In genomic region chr11:70402685-70403084, GRCh38 we compare ENCODE assay signal across 25 cellular contexts. TPM values are rescaled to one million over a fixed set of nuclear protein-coding genes. Genes with fewer than 3 reads are reported as not detected.
DNase-seq lines count a peak whose midpoint lies in the region; ATAC-seq and TF ChIP-seq lines count a peak whose summit lies in the region.
"Had no signal": no experiment of that assay in that cellular context is flagged by ENCODE, and none has a peak within 500 bp of the region (broad histone marks: within the 10 kb centered on the region; RNA-seq: fewer than 3 reads in every experiment).

No MANE protein-coding gene starts in this region.

- H3K27me3 ChIP-seq in GM23338 (ENCODE audit: insufficient read depth): no peaks in the 10 kb centered on the region
- H3K27me3 ChIP-seq in mammary epithelial cell (ENCODE audit: insufficient read depth, low read length): no peaks in the 10 kb centered on the region
- H3K27me3 ChIP-seq: sigmoid colon, upper lobe of right lung had no signal

- no peak for TF ChIP-seq CTCF in GM23338 (conservative IDR thresholded peaks at IDR 0.05; ENCODE audit: low read depth in 2 of 2)
- no peak for TF ChIP-seq CTCF in mammary epithelial cell (conservative IDR thresholded peaks at IDR 0.05 in 1 of 2, IDR thresholded peaks at IDR 0.05 in 1 of 2; ENCODE audit: extremely low read depth in 1 of 2, insufficient read depth in 1 of 2, low read depth in 1 of 2, low read length in 2 of 2)
- TF ChIP-seq CTCF in omental fat pad (IDR thresholded peaks at IDR 0.05): no peak

- H4K20me1 ChIP-seq in GM23338 (replicated peaks; ENCODE audit: insufficient read depth) (peaks cover 44% of the 10 kb centered on the region), mammary epithelial cell (ENCODE audit: insufficient read depth, low read length) (peaks cover 10% of the 10 kb centered on the region)

- CTCF ChIA-PET in mammary epithelial cell (lab: Charles Lee; ENCODE audit: low non-redundant PET): no interaction called here

- peaks cover 90% of the 10 kb centered on the region for H3K79me2 ChIP-seq in GM23338 (replicated peaks; ENCODE audit: insufficient read depth)
- H3K79me2 ChIP-seq in mammary epithelial cell (ENCODE audit: insufficient read depth, low read length): peaks cover 96% of the 10 kb centered on the region

- BruUV-seq in mammary epithelial cell (replicated peaks; lab: Mats Ljungman, UMichigan): no TSS peak

- 100% methylated on average over 1 of the region's 1 CpG for WGBS in mammary epithelial cell (ENCODE audit: low coverage, missing lambda C conversion rate)

- H3K4me1 Mint-ChIP-seq in GM23338: peaks cover 19% of the 10 kb centered on the region

- H3K4me3 Mint-ChIP-seq in GM23338: no peak overlapping the region
- H3K4me3 Mint-ChIP-seq: immature natural killer cell had no signal

- H3K9me2 ChIP-seq in GM23338 (ENCODE audit: insufficient read depth): no peaks in the 10 kb centered on the region

- H3K4me1 ChIP-seq in GM23338 (ENCODE audit: insufficient read depth): peaks cover 22% of the 10 kb centered on the region
- H3K4me1 ChIP-seq in mammary epithelial cell (ENCODE audit: insufficient read depth, low read length): peaks cover 17% of the 10 kb centered on the region

- H3K4me3 ChIP-seq in GM23338 (no peak overlapping the region), mammary epithelial cell (replicated peaks in 1 of 3; ENCODE audit: insufficient read depth in 1 of 3, low read depth in 2 of 3, low read length in 3 of 3) (no peak overlapping the region)
- H3K4me3 ChIP-seq: BLaER1, sigmoid colon, stomach, upper lobe of right lung had no signal

- peak overlapping the region; percentile 15 for H3K27ac Mint-ChIP-seq in GM23338
- H3K27ac Mint-ChIP-seq: immature natural killer cell had no signal

- peaks cover 9% of the 10 kb centered on the region for H3K27me3 Mint-ChIP-seq in GM23338 (ENCODE audit: insufficient read depth, low read depth, poor library complexity)

- peaks cover 4% of the 10 kb centered on the region for H3F3A ChIP-seq in GM23338 (replicated peaks; ENCODE audit: low read depth)

- DNase-seq in DMS53 (lab: John Stamatoyannopoulos, UW) (peak; percentile 28), DMS53 treated with DMSO at 0.1 percent for 48 hours (lab: John Stamatoyannopoulos, UW; ENCODE audit: unreplicated experiment) (no peak), GM23338 (ENCODE audit: low spot score) (no peak), mammary epithelial cell (peak; percentile 33), omental fat pad (ENCODE audit: low spot score) (no peak), globus pallidus (ENCODE audit: low spot score) (no peak), NCI-H2227 treated with DMSO at 0.1 percent for 48 hours (lab: John Stamatoyannopoulos, UW) (no peak)
- DNase-seq: 8988T; activated CD4-positive, alpha-beta T cell treated with anti-CD3 and anti-CD28 coated beads for 1 hour; activated gamma-delta T cell; amygdala; cerebellar nuclear complex; effector memory CD4-positive, alpha-beta T cell; GOT3; head of caudate nucleus; immature natural killer cell; NCI-H1436 treated with DMSO at 0.1 percent for 48 hours; NCI-H226; sigmoid colon; stomach; upper lobe of right lung had no signal

- ATAC-seq in GM23338 (no peak), omental fat pad (ENCODE audit: low FRiP score) (peak; percentile 43), HG02571 (IDR thresholded peaks at IDR 0.05; ENCODE audit: unreplicated experiment) (no peak)
- ATAC-seq: Panc1, upper lobe of right lung had no signal

- no peak overlapping the region for H3K4me2 ChIP-seq in GM23338
- H3K4me2 ChIP-seq in mammary epithelial cell (ENCODE audit: insufficient read depth, low read depth, low read length): no peak overlapping the region
- H3K4me2 ChIP-seq: BLaER1 had no signal

- peaks cover 23% of the 10 kb centered on the region for H3K36me3 ChIP-seq in GM23338 (ENCODE audit: insufficient read depth)
- H3K36me3 ChIP-seq in mammary epithelial cell (ENCODE audit: insufficient read depth, low read length): peaks cover 13% of the 10 kb centered on the region
- H3K36me3 ChIP-seq: BLaER1 had no signal

- H2AFZ ChIP-seq in GM23338: no peak overlapping the region
- no peak overlapping the region for H2AFZ ChIP-seq in mammary epithelial cell (ENCODE audit: low read depth, low read length)
- H2AFZ ChIP-seq: parathyroid adenoma had no signal

- peaks cover 27% of the 10 kb centered on the region for H3K36me3 Mint-ChIP-seq in GM23338 (ENCODE audit: low read depth)
- H3K36me3 Mint-ChIP-seq: immature natural killer cell had no signal

- dilution Hi-C loops in mammary epithelial cell (cut with HindIII; ENCODE audit: low sequenced_read_pairs): no loop called here

- no peaks in the 10 kb centered on the region for H3K9me3 ChIP-seq in mammary epithelial cell (replicated peaks; ENCODE audit: insufficient read depth, low read length)
- H3K9me3 ChIP-seq: BLaER1, sigmoid colon, stomach, upper lobe of right lung had no signal

- H3K27ac ChIP-seq in GM23338 (ENCODE audit: low read depth) (no peak overlapping the region), mammary epithelial cell (ENCODE audit: insufficient read depth, low read depth, low read length) (no peak overlapping the region)
- H3K27ac ChIP-seq: BLaER1, parathyroid adenoma, upper lobe of right lung had no signal

- intact Hi-C loops in mammary epithelial cell (cut with micrococcal nuclease): no loop called here

- no peaks in the 10 kb centered on the region for H3K9me3 Mint-ChIP-seq in GM23338

- in situ Hi-C loops in mammary epithelial cell (cut with MboI; ENCODE audit: low sequenced_read_pairs in 2 of 2): no loop called here

- no peak overlapping the region for H3K9ac ChIP-seq in mammary epithelial cell (ENCODE audit: insufficient read depth, low read length)
- H3K9ac ChIP-seq: BLaER1, parathyroid adenoma had no signal

TF ChIP-seq in GM23338, 12 proteins besides CTCF, POLR2A, EP300 and RAD21 (continues in another document):
- TF ChIP-seq ETS1 (IDR thresholded peaks at IDR 0.05) (no peak), CREB1 (CRISPR knock-in tag; IDR thresholded peaks at IDR 0.05; ENCODE audit: low read depth) (no peak)

RNA-seq across cellular contexts. Expression of gene CTTN, which starts 4.4 kb away (rescaled TPM):
- 327 and 343 TPM in 2 replicates for total RNA-seq in GM23338 (2014; rRNA removed; shearing (Covaris generic))
- polyA plus RNA-seq in GM23338 (2016; fragmentation: Nextera tagmentation; extraction: Ambion mirVana) (148 and 163 TPM in 2 replicates), mammary epithelial cell (122 TPM)
- total RNA-seq in mammary epithelial cell (100 to 1,000 TPM; 312 to 394 TPM), omental fat pad (100 to 1,000 TPM; 240 to 341 (median 294) TPM)
- polyA minus RNA-seq in mammary epithelial cell: 272 TPM

Comparison
In these comparisons a context has a peak if more than half of its experiments do, and no peak if none do; other contexts are left out.
1. DNase-seq: peak in DMS53 (single experiment) and mammary epithelial cell (single experiment); none in DMS53 treated with DMSO at 0.1 percent for 48 hours (single experiment), GM23338 (single experiment), omental fat pad (single experiment), globus pallidus (single experiment) and NCI-H2227 treated with DMSO at 0.1 percent for 48 hours (single experiment).